In genomic region chr20:63347081-63347741, GRCh38 we compare ENCODE assay signal across 25 cellular contexts. TPM values are rescaled to one million over a fixed set of nuclear protein-coding genes. Genes with fewer than 3 reads are reported as not detected.
"Had no signal": no experiment of that assay in that cellular context is flagged by ENCODE, and none has a peak within 500 bp of the region (broad histone marks: within the 10 kb centered on the region; RNA-seq: fewer than 3 reads in every experiment).

No MANE protein-coding gene starts in this region.

- H3K9me3 ChIP-seq: colonic mucosa, heart left ventricle, left lung, neutrophil, psoas muscle, sigmoid colon, thyroid gland, upper lobe of left lung, vagina had no signal

- H3K4me1 Mint-ChIP-seq: naive thymus-derived CD4-positive, alpha-beta T cell had no signal

- H3K36me3 ChIP-seq: colonic mucosa, heart left ventricle, left lung, neutrophil, sigmoid colon, thyroid gland, upper lobe of left lung, vagina had no signal

- H3K27me3 ChIP-seq: colonic mucosa, thyroid gland, upper lobe of left lung, vagina had no signal

- ATAC-seq: heart left ventricle; left lung; naive thymus-derived CD4-positive, alpha-beta T cell; psoas muscle had no signal

- H3K4me3 ChIP-seq: colonic mucosa, dorsolateral prefrontal cortex, heart left ventricle, left lung, lung, psoas muscle, sigmoid colon, skin epidermis, thyroid gland, upper lobe of left lung, vagina had no signal

- H3K4me3 Mint-ChIP-seq: naive thymus-derived CD4-positive, alpha-beta T cell; nephron progenitor cell had no signal

- H3K4me1 ChIP-seq: colonic mucosa, left lung, psoas muscle had no signal

- H3K27ac ChIP-seq: colonic mucosa, dorsolateral prefrontal cortex, heart left ventricle, left lung, neutrophil, psoas muscle, sigmoid colon, skin epidermis, thyroid gland, upper lobe of left lung, vagina had no signal

- H3K27ac Mint-ChIP-seq: naive thymus-derived CD4-positive, alpha-beta T cell; nephron progenitor cell had no signal

- DNase-seq: cerebellar nuclear complex; colonic mucosa; dorsolateral prefrontal cortex; effector CD8-positive, alpha-beta T cell; foreskin melanocyte; hippocampal formation; kidney glomerular epithelial cell; mesendoderm; naive thymus-derived CD4-positive, alpha-beta T cell; nephron progenitor cell; psoas muscle; sigmoid colon; stimulated activated CD4-positive, alpha-beta T cell treated with anti-CD3 and anti-CD28 coated beads, Interleukin-12 subunit alpha, Interleukin-12 subunit beta, amount 100 ng/mL, for 4 hours; stimulated activated naive CD4-positive, alpha-beta T cell had no signal

RNA-seq across cellular contexts. Expression of gene CHRNA4, which starts 13.9 kb away (rescaled TPM):
- total RNA-seq: left lung; mononuclear cell; naive thymus-derived CD4-positive, alpha-beta T cell; osteoblast had no signal
- polyA plus RNA-seq: naive thymus-derived CD4-positive, alpha-beta T cell had no signal

RNA-seq across cellular contexts. Expression of gene COL20A1, which starts 54.2 kb away (rescaled TPM):
- total RNA-seq: colonic mucosa, heart left ventricle, left lung, mononuclear cell, osteoblast, psoas muscle, sigmoid colon, vagina had no signal
- polyA plus RNA-seq: esophagus; heart left ventricle; naive thymus-derived CD4-positive, alpha-beta T cell had no signal
